ENCODE assay signal across 10 cellular contexts in genomic region chr16:31135535-31136286, GRCh38. TPM values are rescaled to one million over a fixed set of nuclear protein-coding genes. Genes with fewer than 3 reads are reported as not detected.
DNase-seq lines count a peak whose midpoint lies in the region; ATAC-seq and TF ChIP-seq lines count a peak whose summit lies in the region.
"Had no signal": no experiment of that assay in that cellular context is flagged by ENCODE, and none has a peak within 500 bp of the region (broad histone marks: within the 10 kb centered on the region; RNA-seq: fewer than 3 reads in every experiment).

Gene PRSS8, minus strand, starts transcription at chr16:31135727. Its CDS starts 229 bp downstream, at chr16:31135498.

- H3K36me3 ChIP-seq in GM23338 (ENCODE audit: insufficient read depth) = peaks cover 9% of the 10 kb centered on the region
- H3K36me3 ChIP-seq in PC-9 (ENCODE audit: low read depth) = no peaks in the 10 kb centered on the region
- peaks cover 10% of the 10 kb centered on the region for H3K36me3 ChIP-seq in iPS-18a (ENCODE audit: control insufficient read depth, low read depth, low read length)
- H3K36me3 ChIP-seq in rectal smooth muscle tissue (ENCODE audit: control insufficient read depth, insufficient read depth, low read length) = peaks cover 3% of the 10 kb centered on the region

- no peaks in the 10 kb centered on the region; the same call in 2 of the 3 replicates for H3K9me3 Mint-ChIP-seq in GM23338

- no TSS peak for BruUV-seq in PC-9 (replicated peaks; lab: Mats Ljungman, UMichigan)

- ATAC-seq in GM23338 = peak; percentile 29

- no peaks in the 10 kb centered on the region for H3K9me2 ChIP-seq in GM23338 (ENCODE audit: insufficient read depth)
- no peaks in the 10 kb centered on the region for H3K9me2 ChIP-seq in PC-9 (ENCODE audit: insufficient read depth)

- H3K4me2 ChIP-seq in GM23338 = peak within 1 kb of the TSS; percentile 79
- peak within 1 kb of the TSS; percentile 75 for H3K4me2 ChIP-seq in PC-9

- H3K27me3 Mint-ChIP-seq in GM23338 (ENCODE audit: insufficient read depth, low read depth, poor library complexity) = peaks cover 35% of the 10 kb centered on the region

- DNase-seq in GM23338 (ENCODE audit: low spot score) = peak; percentile 61
- peak; percentile 73 to 89 for DNase-seq in PC-9
- no peak for DNase-seq in activated CD4-positive, CD25-positive, alpha-beta regulatory T cell treated with anti-CD3 and anti-CD28 coated beads, Interleukin-2, amount 50 U/mL, for 72 hours
- DNase-seq in inferior parietal cortex (ENCODE audit: extremely low spot score) = no peak
- no peak for DNase-seq in AML-193 (lab: John Stamatoyannopoulos, UW)
- DNase-seq in GM10248 (ENCODE audit: extremely low spot score) = no peak
- DNase-seq: cortex of kidney, left ventricle myocardium inferior had no signal

- H4K20me1 ChIP-seq in GM23338 (replicated peaks; ENCODE audit: insufficient read depth) = no peaks in the 10 kb centered on the region; the same call in 1 of the 2 replicates
- H4K20me1 ChIP-seq in PC-9 (ENCODE audit: insufficient read depth) = no peaks in the 10 kb centered on the region

- H3K79me2 ChIP-seq in GM23338 (replicated peaks; ENCODE audit: insufficient read depth) (peaks cover 8% of the 10 kb centered on the region; the same call in 1 of the 2 replicates), PC-9 (ENCODE audit: low read depth) (peaks cover 12% of the 10 kb centered on the region)

- peak within 1 kb of the TSS; percentile 94 for H3K4me3 Mint-ChIP-seq in GM23338

- peaks cover 33% of the 10 kb centered on the region for H3K36me3 Mint-ChIP-seq in GM23338 (ENCODE audit: low read depth)

- H3K4me1 ChIP-seq in GM23338 (ENCODE audit: insufficient read depth) (peaks cover 39% of the 10 kb centered on the region), PC-9 (replicated peaks; ENCODE audit: insufficient read depth) (peaks cover 66% of the 10 kb centered on the region), iPS-18a (ENCODE audit: control insufficient read depth, low read depth, low read length) (peaks cover 33% of the 10 kb centered on the region), rectal smooth muscle tissue (ENCODE audit: control insufficient read depth, insufficient read depth, low read length) (no peaks in the 10 kb centered on the region)

- H3K4me1 Mint-ChIP-seq in GM23338 = peaks cover 66% of the 10 kb centered on the region

- POLR2A ChIA-PET in PC-9 (lab: Charles Lee; ENCODE audit: unreplicated experiment) (interaction anchor here (0.5 to 3.1 kb wide), 5 partner anchors 18 to 194 kb away, joined by 3 to 29 read pairs (median 5); partner anchors contain the start of genes KAT8 and ZNF668), GM10248 (lab: Yijun Ruan, JAX) (interaction anchor here (1.7 kb wide), 1 partner anchor 45 kb away, joined by 6 read pairs; the partner anchor contains the start of gene FUS)

- intact Hi-C loops in PC-9 (cut with micrococcal nuclease; ENCODE audit: unreplicated experiment) = loop anchor here (2.0 kb wide), 1 partner anchor 61 kb away; the partner anchor contains the start of genes ZNF646 and ZNF668

- H3K27ac Mint-ChIP-seq in GM23338 = peak within 1 kb of the TSS; percentile 98

- H2AFZ ChIP-seq in GM23338 (peak within 1 kb of the TSS; percentile 43; the same call in 1 of the 2 replicates), PC-9 (no peak within 1 kb of the TSS)

- TF ChIP-seq CTCF in GM23338 (conservative IDR thresholded peaks at IDR 0.05; ENCODE audit: low read depth in 2 of 2) = no peak
- no peak for TF ChIP-seq CTCF in PC-9 (conservative IDR thresholded peaks at IDR 0.05)
- no peak for TF ChIP-seq CTCF in GM10248 (IDR thresholded peaks at IDR 0.05; ENCODE audit: control extremely low read depth, extremely low read depth, low read depth, missing control alignments)

- H3K27ac ChIP-seq in GM23338 (ENCODE audit: low read depth) (peak within 1 kb of the TSS; percentile 97), PC-9 (peak within 1 kb of the TSS; percentile 71), iPS-18a (ENCODE audit: low read length) (peak within 1 kb of the TSS; percentile 78), rectal smooth muscle tissue (ENCODE audit: low read depth, low read length) (no peak within 1 kb of the TSS)
- H3K27ac ChIP-seq: left ventricle myocardium inferior had no signal

- H3K27me3 ChIP-seq in GM23338 (ENCODE audit: insufficient read depth) (no peaks in the 10 kb centered on the region), PC-9 (ENCODE audit: insufficient read depth, low read depth) (no peaks in the 10 kb centered on the region), iPS-18a (ENCODE audit: control insufficient read depth, insufficient read depth, low read length) (no peaks in the 10 kb centered on the region), rectal smooth muscle tissue (ENCODE audit: control insufficient read depth, insufficient read depth, low read length) (no peaks in the 10 kb centered on the region)

- 0 out of 2 replicates have a peak, but pooled peaks cover 3% of the 10 kb centered on the region for H3F3A ChIP-seq in GM23338 (replicated peaks; ENCODE audit: low read depth)
- peaks cover 41% of the 10 kb centered on the region for H3F3A ChIP-seq in PC-9 (ENCODE audit: insufficient read depth, low read depth)

- peak within 1 kb of the TSS; percentile 94 for H3K4me3 ChIP-seq in GM23338
- H3K4me3 ChIP-seq in PC-9 = peak within 1 kb of the TSS; percentile 59
- H3K4me3 ChIP-seq in iPS-18a (ENCODE audit: low read length) = peak within 1 kb of the TSS; percentile 74
- peak within 1 kb of the TSS; percentile 70 for H3K4me3 ChIP-seq in rectal smooth muscle tissue (ENCODE audit: low read length)
- H3K4me3 ChIP-seq: left ventricle myocardium inferior had no signal

- H3K9me3 ChIP-seq in PC-9 (ENCODE audit: insufficient read depth, low read depth) = no peaks in the 10 kb centered on the region
- H3K9me3 ChIP-seq in iPS-18a (ENCODE audit: control insufficient read depth, low read depth, low read length) = no peaks in the 10 kb centered on the region
- H3K9me3 ChIP-seq: left ventricle myocardium inferior had no signal

- CTCF ChIA-PET in PC-9 (lab: Charles Lee) = no interaction called here
- CTCF ChIA-PET in GM10248 (lab: Yijun Ruan, JAX) = interaction anchor here (1.0 to 1.1 kb wide), 3 partner anchors 21 to 151 kb away, joined by 3 read pairs; partner anchors contain the start of gene HSD3B7

- H3K9ac ChIP-seq in iPS-18a (ENCODE audit: low read length) (peak within 1 kb of the TSS; percentile 82), rectal smooth muscle tissue (ENCODE audit: low read length) (peak within 1 kb of the TSS; percentile 64)

TF ChIP-seq in GM23338, 12 proteins besides CTCF, POLR2A, EP300 and RAD21:
- TF ChIP-seq EZH2phosphoT487 (IDR thresholded peaks at IDR 0.05; ENCODE audit: unreplicated experiment) (no peak), POLR2AphosphoS5 (IDR thresholded peaks at IDR 0.05; ENCODE audit: low read depth) (peak; percentile 70)
TF ChIP-seq in GM23338: peak in this region for 1.

RNA-seq across cellular contexts. Expression of gene PRSS8, which starts in this region (rescaled TPM):
- total RNA-seq in GM23338 (2014; rRNA removed; shearing (Covaris generic)) = 75.9 and 77.0 TPM in 2 replicates
- 59.2 and 65.3 TPM in 2 replicates for polyA plus RNA-seq in GM23338 (2016; fragmentation: Nextera tagmentation; extraction: Ambion mirVana)
- total RNA-seq in PC-9 (2021) = 147 and 154 TPM in 2 replicates
- total RNA-seq: left ventricle myocardium inferior had no signal

Comparison
In these comparisons a context has a peak if more than half of its experiments do, and no peak if none do; other contexts are left out.
1. DNase-seq: peak in GM23338 (single experiment) and PC-9 (2 of 2); none in activated CD4-positive, CD25-positive, alpha-beta regulatory T cell treated with anti-CD3 and anti-CD28 coated beads, Interleukin-2, amount 50 U/mL, for 72 hours (single experiment), inferior parietal cortex (single experiment), AML-193 (0 of 2) and GM10248 (single experiment).
2. Peak in every context shown above with its lines, with median percentiles within 50 percentile points of each other: H3K4me3 ChIP-seq.